ENCODE assay signal across 1 cellular context in genomic region chr10:30357806-30358205, GRCh38.
TF ChIP-seq lines count a peak whose summit lies in the region.

No MANE protein-coding gene starts in this region.

TF ChIP-seq in H1, 55 proteins besides CTCF, POLR2A, EP300 and RAD21 (continued from another document):
- TF ChIP-seq GTF2F1 (IDR thresholded peaks at IDR 0.05; ENCODE audit: borderline replicate concordance, low read depth, low read length) (no peak), HDAC6 (IDR thresholded peaks at IDR 0.05; ENCODE audit: low read depth, low read length) (no peak), SP4 (IDR thresholded peaks at IDR 0.05; ENCODE audit: low read length) (no peak), POU5F1 (IDR thresholded peaks at IDR 0.05; ENCODE audit: low read depth, low read length) (no peak), CTBP2 (IDR thresholded peaks at IDR 0.05; ENCODE audit: borderline replicate concordance, insufficient read depth, insufficient read length, low read length) (no peak), BCL11A (IDR thresholded peaks at IDR 0.05; ENCODE audit: low read depth in 2 of 2, low read length in 2 of 2) (no peak), CBX5 (IDR thresholded peaks at IDR 0.05; ENCODE audit: low read depth, low read length) (no peak), ZNF274 (IDR thresholded peaks at IDR 0.05; ENCODE audit: borderline replicate concordance, extremely low read depth, low read length) (no peak), GABPA (IDR thresholded peaks at IDR 0.05; ENCODE audit: borderline replicate concordance, insufficient read depth, low read length) (no peak), CEBPB (IDR thresholded peaks at IDR 0.05; ENCODE audit: low read depth, low read length) (no peak), RBBP5 (IDR thresholded peaks at IDR 0.05; ENCODE audit: borderline replicate concordance, low read depth, low read length) (no peak), ATF2 (IDR thresholded peaks at IDR 0.05; ENCODE audit: low read length) (no peak)
- TF ChIP-seq, protein P1, sequence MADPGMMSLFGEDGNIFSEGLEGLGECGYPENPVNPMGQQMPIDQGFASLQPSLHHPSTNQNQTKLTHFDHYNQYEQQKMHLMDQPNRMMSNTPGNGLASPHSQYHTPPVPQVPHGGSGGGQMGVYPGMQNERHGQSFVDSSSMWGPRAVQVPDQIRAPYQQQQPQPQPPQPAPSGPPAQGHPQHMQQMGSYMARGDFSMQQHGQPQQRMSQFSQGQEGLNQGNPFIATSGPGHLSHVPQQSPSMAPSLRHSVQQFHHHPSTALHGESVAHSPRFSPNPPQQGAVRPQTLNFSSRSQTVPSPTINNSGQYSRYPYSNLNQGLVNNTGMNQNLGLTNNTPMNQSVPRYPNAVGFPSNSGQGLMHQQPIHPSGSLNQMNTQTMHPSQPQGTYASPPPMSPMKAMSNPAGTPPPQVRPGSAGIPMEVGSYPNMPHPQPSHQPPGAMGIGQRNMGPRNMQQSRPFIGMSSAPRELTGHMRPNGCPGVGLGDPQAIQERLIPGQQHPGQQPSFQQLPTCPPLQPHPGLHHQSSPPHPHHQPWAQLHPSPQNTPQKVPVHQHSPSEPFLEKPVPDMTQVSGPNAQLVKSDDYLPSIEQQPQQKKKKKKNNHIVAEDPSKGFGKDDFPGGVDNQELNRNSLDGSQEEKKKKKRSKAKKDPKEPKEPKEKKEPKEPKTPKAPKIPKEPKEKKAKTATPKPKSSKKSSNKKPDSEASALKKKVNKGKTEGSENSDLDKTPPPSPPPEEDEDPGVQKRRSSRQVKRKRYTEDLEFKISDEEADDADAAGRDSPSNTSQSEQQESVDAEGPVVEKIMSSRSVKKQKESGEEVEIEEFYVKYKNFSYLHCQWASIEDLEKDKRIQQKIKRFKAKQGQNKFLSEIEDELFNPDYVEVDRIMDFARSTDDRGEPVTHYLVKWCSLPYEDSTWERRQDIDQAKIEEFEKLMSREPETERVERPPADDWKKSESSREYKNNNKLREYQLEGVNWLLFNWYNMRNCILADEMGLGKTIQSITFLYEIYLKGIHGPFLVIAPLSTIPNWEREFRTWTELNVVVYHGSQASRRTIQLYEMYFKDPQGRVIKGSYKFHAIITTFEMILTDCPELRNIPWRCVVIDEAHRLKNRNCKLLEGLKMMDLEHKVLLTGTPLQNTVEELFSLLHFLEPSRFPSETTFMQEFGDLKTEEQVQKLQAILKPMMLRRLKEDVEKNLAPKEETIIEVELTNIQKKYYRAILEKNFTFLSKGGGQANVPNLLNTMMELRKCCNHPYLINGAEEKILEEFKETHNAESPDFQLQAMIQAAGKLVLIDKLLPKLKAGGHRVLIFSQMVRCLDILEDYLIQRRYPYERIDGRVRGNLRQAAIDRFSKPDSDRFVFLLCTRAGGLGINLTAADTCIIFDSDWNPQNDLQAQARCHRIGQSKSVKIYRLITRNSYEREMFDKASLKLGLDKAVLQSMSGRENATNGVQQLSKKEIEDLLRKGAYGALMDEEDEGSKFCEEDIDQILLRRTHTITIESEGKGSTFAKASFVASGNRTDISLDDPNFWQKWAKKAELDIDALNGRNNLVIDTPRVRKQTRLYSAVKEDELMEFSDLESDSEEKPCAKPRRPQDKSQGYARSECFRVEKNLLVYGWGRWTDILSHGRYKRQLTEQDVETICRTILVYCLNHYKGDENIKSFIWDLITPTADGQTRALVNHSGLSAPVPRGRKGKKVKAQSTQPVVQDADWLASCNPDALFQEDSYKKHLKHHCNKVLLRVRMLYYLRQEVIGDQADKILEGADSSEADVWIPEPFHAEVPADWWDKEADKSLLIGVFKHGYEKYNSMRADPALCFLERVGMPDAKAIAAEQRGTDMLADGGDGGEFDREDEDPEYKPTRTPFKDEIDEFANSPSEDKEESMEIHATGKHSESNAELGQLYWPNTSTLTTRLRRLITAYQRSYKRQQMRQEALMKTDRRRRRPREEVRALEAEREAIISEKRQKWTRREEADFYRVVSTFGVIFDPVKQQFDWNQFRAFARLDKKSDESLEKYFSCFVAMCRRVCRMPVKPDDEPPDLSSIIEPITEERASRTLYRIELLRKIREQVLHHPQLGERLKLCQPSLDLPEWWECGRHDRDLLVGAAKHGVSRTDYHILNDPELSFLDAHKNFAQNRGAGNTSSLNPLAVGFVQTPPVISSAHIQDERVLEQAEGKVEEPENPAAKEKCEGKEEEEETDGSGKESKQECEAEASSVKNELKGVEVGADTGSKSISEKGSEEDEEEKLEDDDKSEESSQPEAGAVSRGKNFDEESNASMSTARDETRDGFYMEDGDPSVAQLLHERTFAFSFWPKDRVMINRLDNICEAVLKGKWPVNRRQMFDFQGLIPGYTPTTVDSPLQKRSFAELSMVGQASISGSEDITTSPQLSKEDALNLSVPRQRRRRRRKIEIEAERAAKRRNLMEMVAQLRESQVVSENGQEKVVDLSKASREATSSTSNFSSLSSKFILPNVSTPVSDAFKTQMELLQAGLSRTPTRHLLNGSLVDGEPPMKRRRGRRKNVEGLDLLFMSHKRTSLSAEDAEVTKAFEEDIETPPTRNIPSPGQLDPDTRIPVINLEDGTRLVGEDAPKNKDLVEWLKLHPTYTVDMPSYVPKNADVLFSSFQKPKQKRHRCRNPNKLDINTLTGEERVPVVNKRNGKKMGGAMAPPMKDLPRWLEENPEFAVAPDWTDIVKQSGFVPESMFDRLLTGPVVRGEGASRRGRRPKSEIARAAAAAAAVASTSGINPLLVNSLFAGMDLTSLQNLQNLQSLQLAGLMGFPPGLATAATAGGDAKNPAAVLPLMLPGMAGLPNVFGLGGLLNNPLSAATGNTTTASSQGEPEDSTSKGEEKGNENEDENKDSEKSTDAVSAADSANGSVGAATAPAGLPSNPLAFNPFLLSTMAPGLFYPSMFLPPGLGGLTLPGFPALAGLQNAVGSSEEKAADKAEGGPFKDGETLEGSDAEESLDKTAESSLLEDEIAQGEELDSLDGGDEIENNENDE (IDR thresholded peaks at IDR 0.05; ENCODE audit: insufficient replicate concordance, low read length), result no peak
